1 cellular context compared by ENCODE assay signal in the genomic region with DNA sequence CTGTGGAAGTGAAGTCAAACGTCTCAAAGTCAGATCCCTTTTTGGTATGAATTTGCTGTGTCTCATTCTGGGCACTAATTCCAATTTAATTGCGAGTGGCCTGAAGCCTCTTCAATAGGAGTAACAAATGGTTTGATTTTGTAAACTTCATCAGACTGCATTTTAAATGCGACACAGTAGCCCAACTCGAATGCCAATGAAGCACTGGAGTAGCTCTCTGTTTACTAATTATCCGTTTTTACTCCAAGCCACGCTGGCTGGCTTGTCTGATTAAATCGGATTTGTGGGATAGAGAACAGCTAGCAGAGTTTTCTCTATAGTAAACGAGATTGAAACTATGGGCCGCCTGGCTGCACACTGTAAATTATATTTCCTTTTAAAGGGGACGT.
TF ChIP-seq lines count a peak whose summit lies in the region.

No MANE protein-coding gene starts in this region.

TF ChIP-seq in HepG2, 621 proteins besides CTCF, POLR2A, EP300 and RAD21:
- TF ChIP-seq ZNF747 (CRISPR knock-in tag; IDR thresholded peaks at IDR 0.05; ENCODE audit: borderline replicate concordance): no peak
- TF ChIP-seq NCOA5 (CRISPR knock-in tag; IDR thresholded peaks at IDR 0.05): no peak
- no peak for TF ChIP-seq ZNF253 (CRISPR knock-in tag; IDR thresholded peaks at IDR 0.05; ENCODE audit: borderline replicate concordance)
- TF ChIP-seq ZNF10 (CRISPR knock-in tag; IDR thresholded peaks at IDR 0.05; ENCODE audit: borderline replicate concordance, low read depth): no peak
- TF ChIP-seq MTA1 (CRISPR knock-in tag; IDR thresholded peaks at IDR 0.05; ENCODE audit: borderline replicate concordance): no peak
- no peak for TF ChIP-seq NFKB2 (CRISPR knock-in tag; IDR thresholded peaks at IDR 0.05; ENCODE audit: borderline replicate concordance)
- no peak for TF ChIP-seq HOXA3 (CRISPR knock-in tag; IDR thresholded peaks at IDR 0.05)
- no peak for TF ChIP-seq SP2 (CRISPR knock-in tag; IDR thresholded peaks at IDR 0.05)
